ENCODE assay signal across 12 cellular contexts in the genomic region with DNA sequence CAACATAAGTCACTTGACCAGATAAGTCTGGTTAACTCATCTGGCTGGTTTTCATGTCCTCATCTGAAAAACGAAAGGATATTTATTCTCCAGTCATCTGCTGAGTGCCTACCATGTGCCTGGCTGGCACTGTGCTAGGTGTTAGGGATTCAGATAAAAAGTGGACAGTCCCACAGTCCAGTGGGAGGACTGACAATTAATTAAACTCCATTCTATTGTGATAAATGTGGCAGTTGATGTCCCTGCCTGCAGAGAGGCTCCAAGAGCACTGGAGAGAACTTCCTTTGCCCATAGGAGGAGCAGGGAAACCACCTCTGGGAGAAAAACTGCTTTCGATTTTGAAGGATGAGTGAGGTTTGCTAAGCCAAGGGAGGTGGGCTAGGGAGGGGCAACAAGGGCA. TPM values are rescaled to one million over a fixed set of nuclear protein-coding genes. Genes with fewer than 3 reads are reported as not detected.
A peak's percentile ranks its signal among the peaks of the same experiment; 100 is the strongest.
DNase-seq lines count a peak whose midpoint lies in the region; ATAC-seq, FAIRE-seq and TF ChIP-seq lines count a peak whose summit lies in the region.
"Had no signal": no experiment of that assay in that cellular context is flagged by ENCODE, and none has a peak within 500 bp of the region (broad histone marks: within the 10 kb centered on the region; RNA-seq: fewer than 3 reads in every experiment).

No MANE protein-coding gene starts in this region.

- H3K4me1 ChIP-seq in GM23248 (ENCODE audit: insufficient read depth) = peaks cover 17% of the 10 kb centered on the region

- H3K4me3 ChIP-seq in GM23248 = no peak overlapping the region

- H3K27ac ChIP-seq in GM23248 = no peak overlapping the region

- peak overlapping the region; percentile 74 for H3K4me3 Mint-ChIP-seq in stimulated activated naive CD8-positive, alpha-beta T cell treated with anti-CD3 and anti-CD28 coated beads, Interleukin-15, Interleukin-2, amounts not matched to agents 100 ng/mL and 50 ng/mL, for 24 hours
- H3K4me3 Mint-ChIP-seq in activated naive CD8-positive, alpha-beta T cell treated with anti-CD3 and anti-CD28 coated beads, Interleukin-2, amount 10 ng/mL, durations not matched to agents 7 days and 5 days = peak overlapping the region; percentile 46

- FAIRE-seq in GM12891 (lab: Jason Lieb, UNC) = no peak
- FAIRE-seq: D721Med, endometrium had no signal

- H3K9ac ChIP-seq in GM23248 = no peak overlapping the region

- H3F3A ChIP-seq in GM23248 (ENCODE audit: insufficient read depth) = peaks cover 10% of the 10 kb centered on the region; the same call in 1 of the 2 replicates

- TF ChIP-seq POLR2A in GM12891 (IDR thresholded peaks at IDR 0.05; ENCODE audit: low read depth, low read length) = no peak

- H3K79me2 ChIP-seq in GM23248 (ENCODE audit: insufficient read depth) = peaks cover 99% of the 10 kb centered on the region

- H3K36me3 Mint-ChIP-seq in stimulated activated naive CD8-positive, alpha-beta T cell treated with anti-CD3 and anti-CD28 coated beads, Interleukin-15, Interleukin-2, amounts not matched to agents 100 ng/mL and 50 ng/mL, for 24 hours (ENCODE audit: low read depth) = no peaks in the 10 kb centered on the region
- no peaks in the 10 kb centered on the region for H3K36me3 Mint-ChIP-seq in activated naive CD8-positive, alpha-beta T cell treated with anti-CD3 and anti-CD28 coated beads, Interleukin-2, amount 10 ng/mL, durations not matched to agents 7 days and 5 days

- in situ Hi-C loops in GM23248 (cut with MboI) = no loop called here

- no peaks in the 10 kb centered on the region for H3K36me3 ChIP-seq in GM23248 (ENCODE audit: low read depth)

- no peak for DNase-seq in stimulated activated naive CD8-positive, alpha-beta T cell treated with anti-CD3 and anti-CD28 coated beads, Interleukin-15, Interleukin-2, amounts not matched to agents 100 U/mL and 50 U/mL, for 24 hours
- DNase-seq in activated naive CD8-positive, alpha-beta T cell treated with anti-CD3 and anti-CD28 coated beads, Interleukin-2, amount 10 ng/mL, durations not matched to agents 7 days and 5 days = no peak
- DNase-seq in kidney tubule cell (ENCODE audit: low spot score) = peak; percentile 58
- no peak for DNase-seq in GM12891 (ENCODE audit: insufficient read length, low spot score)
- no peak for DNase-seq in MV-4-11 (lab: John Stamatoyannopoulos, UW)
- DNase-seq in GM23248 = no peak
- DNase-seq: NCI-H2081 had no signal

- H3K27me3 Mint-ChIP-seq in stimulated activated naive CD8-positive, alpha-beta T cell treated with anti-CD3 and anti-CD28 coated beads, Interleukin-15, Interleukin-2, amounts not matched to agents 100 ng/mL and 50 ng/mL, for 24 hours = no peaks in the 10 kb centered on the region
- H3K27me3 Mint-ChIP-seq in activated naive CD8-positive, alpha-beta T cell treated with anti-CD3 and anti-CD28 coated beads, Interleukin-2, amount 10 ng/mL, durations not matched to agents 7 days and 5 days = no peaks in the 10 kb centered on the region

- H3K4me2 ChIP-seq in GM23248 (ENCODE audit: unreplicated experiment) = no peak overlapping the region

- no peak for ATAC-seq in stimulated activated naive CD8-positive, alpha-beta T cell treated with anti-CD3 and anti-CD28 coated beads, Interleukin-15, Interleukin-2, amounts not matched to agents 100 U/mL and 50 U/mL, for 24 hours
- ATAC-seq in activated naive CD8-positive, alpha-beta T cell treated with anti-CD3 and anti-CD28 coated beads, Interleukin-2, amount 10 ng/mL, durations not matched to agents 7 days and 5 days (ENCODE audit: low read depth) = no peak
- no peak for ATAC-seq in HG03469 (IDR thresholded peaks at IDR 0.05; ENCODE audit: unreplicated experiment)

- no peak overlapping the region for H2AFZ ChIP-seq in GM23248

- peak overlapping the region; percentile 80 for H3K27ac Mint-ChIP-seq in stimulated activated naive CD8-positive, alpha-beta T cell treated with anti-CD3 and anti-CD28 coated beads, Interleukin-15, Interleukin-2, amounts not matched to agents 100 ng/mL and 50 ng/mL, for 24 hours
- peak overlapping the region; percentile 11 for H3K27ac Mint-ChIP-seq in activated naive CD8-positive, alpha-beta T cell treated with anti-CD3 and anti-CD28 coated beads, Interleukin-2, amount 10 ng/mL, durations not matched to agents 7 days and 5 days

- H3K9me2 ChIP-seq in GM23248 (ENCODE audit: insufficient read depth) = no peaks in the 10 kb centered on the region

- 60 to 77% methylated on average over 2 of the region's 2 CpGs for WGBS in GM23248 (ENCODE audit: low coverage in 1 of 2, low lambda C conversion rate in 2 of 2, missing lambda C conversion rate in 2 of 2), 2 experiments

- H3K9me3 ChIP-seq in GM23248 (ENCODE audit: low read depth) = no peaks in the 10 kb centered on the region

- H4K20me1 ChIP-seq in GM23248 (ENCODE audit: insufficient read depth) = no peaks in the 10 kb centered on the region

- H3K4me1 Mint-ChIP-seq in stimulated activated naive CD8-positive, alpha-beta T cell treated with anti-CD3 and anti-CD28 coated beads, Interleukin-15, Interleukin-2, amounts not matched to agents 100 ng/mL and 50 ng/mL, for 24 hours (ENCODE audit: low read depth) = peaks cover 100% of the 10 kb centered on the region
- peaks cover 61% of the 10 kb centered on the region for H3K4me1 Mint-ChIP-seq in activated naive CD8-positive, alpha-beta T cell treated with anti-CD3 and anti-CD28 coated beads, Interleukin-2, amount 10 ng/mL, durations not matched to agents 7 days and 5 days

- POLR2A ChIA-PET in activated naive CD8-positive, alpha-beta T cell treated with anti-CD3 and anti-CD28 coated beads, Interleukin-2, amount 10 ng/mL, durations not matched to agents 7 days and 5 days (lab: Charles Lee) = interaction anchor here (2.0 to 3.3 kb wide), 2 partner anchors 29 to 38 kb away, joined by 4 to 79 read pairs; no protein-coding TSS in a partner anchor

- H3K9me3 Mint-ChIP-seq in stimulated activated naive CD8-positive, alpha-beta T cell treated with anti-CD3 and anti-CD28 coated beads, Interleukin-15, Interleukin-2, amounts not matched to agents 100 ng/mL and 50 ng/mL, for 24 hours = no peaks in the 10 kb centered on the region
- no peaks in the 10 kb centered on the region for H3K9me3 Mint-ChIP-seq in activated naive CD8-positive, alpha-beta T cell treated with anti-CD3 and anti-CD28 coated beads, Interleukin-2, amount 10 ng/mL, durations not matched to agents 7 days and 5 days

- no peaks in the 10 kb centered on the region for H3K27me3 ChIP-seq in GM23248 (replicated peaks; ENCODE audit: insufficient read depth)

TF ChIP-seq in GM12891, 5 proteins besides CTCF, POLR2A, EP300 and RAD21:
- TF ChIP-seq POLR2AphosphoS5 (IDR thresholded peaks at IDR 0.05; ENCODE audit: low read depth, low read length) (no peak), TAF1 (IDR thresholded peaks at IDR 0.05; ENCODE audit: low read depth, low read length) (no peak), PAX5 (IDR thresholded peaks at IDR 0.05; ENCODE audit: insufficient read depth, low read length, severe bottlenecking) (no peak), SPI1 (IDR thresholded peaks at IDR 0.05; ENCODE audit: low read depth, low read length) (no peak), POU2F2 (IDR thresholded peaks at IDR 0.05; ENCODE audit: low read depth, low read length) (no peak)

RNA-seq across cellular contexts. Expression of a gene that starts 5.4 kb away (rescaled TPM):
- 10 to 100 TPM; 13.0 to 14.7 TPM for total RNA-seq in activated naive CD8-positive, alpha-beta T cell treated with anti-CD3 and anti-CD28 coated beads, Interleukin-2, amount 10 ng/mL, durations not matched to agents 7 days and 5 days
- polyA plus RNA-seq in GM12891 (2012; ENCODE audit: low read depth, missing spikeins) = 0.12 TPM
- total RNA-seq in GM23248 (2014; rRNA removed; shearing (Covaris generic)) = 3.0 and 4.4 TPM in 2 replicates
- 3.7 and 3.8 TPM in 2 replicates for polyA plus RNA-seq in GM23248 (2016; fragmentation: Nextera tagmentation; extraction: Ambion mirVana)

RNA-seq across cellular contexts. Expression of a gene that starts 40.5 kb away (rescaled TPM):
- not detected for total RNA-seq in activated naive CD8-positive, alpha-beta T cell treated with anti-CD3 and anti-CD28 coated beads, Interleukin-2, amount 10 ng/mL, durations not matched to agents 7 days and 5 days
- not detected for polyA plus RNA-seq in GM12891 (2012; ENCODE audit: low read depth, missing spikeins)
- not detected in 2 replicates for total RNA-seq in GM23248 (2014; rRNA removed; shearing (Covaris generic))
- 0.08 TPM in 1 of 2 replicates, not detected in the other for polyA plus RNA-seq in GM23248 (2016; fragmentation: Nextera tagmentation; extraction: Ambion mirVana)
- total RNA-seq: pulmonary artery endothelial cell had no signal
